Comparison of ENCODE assay signal across 9 cellular contexts in genomic region chr1:156675715-156676311, GRCh38. TPM values are rescaled to one million over a fixed set of nuclear protein-coding genes. Genes with fewer than 3 reads are reported as not detected.
DNase-seq lines count a peak whose midpoint lies in the region; FAIRE-seq and TF ChIP-seq lines count a peak whose summit lies in the region.
"Had no signal": no experiment of that assay in that cellular context is flagged by ENCODE, and none has a peak within 500 bp of the region (broad histone marks: within the 10 kb centered on the region; RNA-seq: fewer than 3 reads in every experiment).

No MANE protein-coding gene starts in this region.

- H3K4me3 ChIP-seq in subcutaneous abdominal adipose tissue (ENCODE audit: low read depth in 1 of 5, low read length in 5 of 5) = peak overlapping the region; percentile 1 to 70 (median 69)

- H3K27ac ChIP-seq in caudate nucleus (ENCODE audit: low read depth, low read length) (peak overlapping the region; percentile 67), subcutaneous abdominal adipose tissue (ENCODE audit: low read depth, low read length) (peak overlapping the region; percentile 62)

- no peaks in the 10 kb centered on the region for H3K9me3 ChIP-seq in subcutaneous abdominal adipose tissue (ENCODE audit: control insufficient read depth in 5 of 5, low read length in 5 of 5)

- peak; percentile 93 for DNase-seq in LHCN-M2 (ENCODE audit: low read depth)
- peak in 1 of 61 donors; percentile 38 for DNase-seq in caudate nucleus (lab: John Stamatoyannopoulos, UW)
- DNase-seq in left kidney (ENCODE audit: low read depth, low spot score) = peak; percentile 95
- no peak for DNase-seq in RCC 7860 (ENCODE audit: low spot score)
- no peak for DNase-seq in central memory CD4-positive, alpha-beta T cell
- no peak for DNase-seq in GM12892 (ENCODE audit: insufficient read length)
- no peak for DNase-seq in NCI-H1092 treated with DMSO at 0.1 percent for 48 hours (lab: John Stamatoyannopoulos, UW)

- H3K9ac ChIP-seq in subcutaneous abdominal adipose tissue (ENCODE audit: low read length in 5 of 5) = peak overlapping the region in 3 of 5 donors; percentile 31 to 72 (median 47)

- no peak for TF ChIP-seq POLR2A in GM12892 (IDR thresholded peaks at IDR 0.05; ENCODE audit: low read depth, low read length)

- peaks cover 0 to 28% (median 8%) of the 10 kb centered on the region in 5 donors for H3K36me3 ChIP-seq in subcutaneous abdominal adipose tissue (ENCODE audit: control insufficient read depth in 5 of 5, insufficient read depth in 5 of 5, low read length in 5 of 5)

- no peak for FAIRE-seq in RCC 7860 (lab: Jason Lieb, UNC)
- no peak for FAIRE-seq in GM12892 (lab: Jason Lieb, UNC)

- peaks cover 13 to 57% (median 26%) of the 10 kb centered on the region in 5 donors for H3K27me3 ChIP-seq in subcutaneous abdominal adipose tissue (ENCODE audit: control insufficient read depth in 5 of 5, insufficient read depth in 4 of 5, low read length in 5 of 5)

- H3K4me1 ChIP-seq in subcutaneous abdominal adipose tissue (ENCODE audit: control insufficient read depth in 5 of 5, insufficient read depth in 5 of 5, low read length in 5 of 5) = peaks cover 0 to 54% (median 28%) of the 10 kb centered on the region in 5 donors

RNA-seq across cellular contexts. Expression of gene NES, which starts 1.4 kb away (rescaled TPM):
- total RNA-seq in LHCN-M2 (2014; rRNA removed) = 470 and 483 TPM in 2 replicates
- polyA plus RNA-seq in LHCN-M2 (2012) = 766 TPM
- not detected for polyA plus RNA-seq in GM12892 (2012; ENCODE audit: missing spikeins)

RNA-seq across cellular contexts. Expression of gene CRABP2, which starts 29.6 kb away (rescaled TPM):
- 1.5 and 2.2 TPM in 2 replicates for total RNA-seq in LHCN-M2 (2014; rRNA removed)
- 2.8 TPM for polyA plus RNA-seq in LHCN-M2 (2012)
- polyA plus RNA-seq in GM12892 (2012; ENCODE audit: missing spikeins) = 0.76 TPM

RNA-seq across cellular contexts. Expression of gene BCAN, which starts 33.9 kb away (rescaled TPM):
- not detected in 2 replicates for total RNA-seq in LHCN-M2 (2014; rRNA removed)
- polyA plus RNA-seq in LHCN-M2 (2012) = 0.17 TPM
- 0.36 TPM for polyA plus RNA-seq in GM12892 (2012; ENCODE audit: missing spikeins)
- total RNA-seq: HT-29 had no signal

RNA-seq across cellular contexts. Expression of gene METTL25B, which starts 52.5 kb away (rescaled TPM):
- 10.0 and 11.2 TPM in 2 replicates for total RNA-seq in LHCN-M2 (2014; rRNA removed)
- 10.6 TPM for polyA plus RNA-seq in LHCN-M2 (2012)
- 24.4 TPM for polyA plus RNA-seq in GM12892 (2012; ENCODE audit: missing spikeins)

RNA-seq across cellular contexts. Expression of gene ISG20L2, which starts 52.8 kb away (rescaled TPM):
- total RNA-seq in LHCN-M2 (2014; rRNA removed) = 14.2 and 25.6 TPM in 2 replicates
- 15.8 TPM for polyA plus RNA-seq in LHCN-M2 (2012)
- 22.9 TPM for polyA plus RNA-seq in GM12892 (2012; ENCODE audit: missing spikeins)

Comparison
In these comparisons a context has a peak if more than half of its experiments do, and no peak if none do; other contexts are left out.
1. DNase-seq: peak in LHCN-M2 (single experiment) and left kidney (single experiment); none in RCC 7860 (single experiment), central memory CD4-positive, alpha-beta T cell (single experiment), GM12892 (single experiment) and NCI-H1092 treated with DMSO at 0.1 percent for 48 hours (single experiment).